ENCODE assay signal across 12 cellular contexts in the genomic region with DNA sequence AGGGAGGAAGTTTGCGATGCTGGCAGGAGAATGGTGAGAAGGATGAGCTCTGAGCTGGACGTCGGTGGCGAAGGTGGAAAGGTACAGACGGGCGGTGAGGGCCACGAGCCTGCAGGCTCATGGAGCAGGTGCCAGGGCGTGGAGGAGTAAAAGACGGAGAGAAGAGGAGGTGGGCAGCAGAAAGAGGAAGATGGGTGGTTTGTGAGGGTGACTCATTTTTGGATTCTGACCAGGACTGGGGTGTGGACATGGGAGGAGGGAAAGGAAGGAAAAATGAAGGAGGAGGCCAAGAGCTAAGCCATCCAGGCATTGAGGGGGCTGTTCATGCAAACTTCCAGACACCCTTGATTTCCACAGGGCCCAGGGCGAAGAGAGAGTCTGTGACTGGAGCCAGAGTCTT. TPM values are rescaled to one million over a fixed set of nuclear protein-coding genes. Genes with fewer than 3 reads are reported as not detected.
DNase-seq lines count a peak whose midpoint lies in the region; ATAC-seq and TF ChIP-seq lines count a peak whose summit lies in the region.
"Had no signal": no experiment of that assay in that cellular context is flagged by ENCODE, and none has a peak within 500 bp of the region (broad histone marks: within the 10 kb centered on the region; RNA-seq: fewer than 3 reads in every experiment).

No MANE protein-coding gene starts in this region.

- TF ChIP-seq CTCF in CD4-positive, alpha-beta T cell (IDR thresholded peaks at IDR 0.05), result no peak
- TF ChIP-seq CTCF in astrocyte of the spinal cord (IDR thresholded peaks at IDR 0.05; ENCODE audit: low read depth, low read length) (no peak), nephron progenitor cell (IDR thresholded peaks at IDR 0.05) (no peak)

- no peak for DNase-seq in CD4-positive, alpha-beta T cell
- DNase-seq in astrocyte of the spinal cord (ENCODE audit: low read depth, low spot score), result peak; percentile 14
- no peak for DNase-seq in nephron progenitor cell
- DNase-seq in activated CD4-positive, CD25-positive, alpha-beta regulatory T cell treated with anti-CD3 and anti-CD28 coated beads, Interleukin-2, amount 50 U/mL, for 72 hours, result no peak
- no peak for DNase-seq in aorta
- DNase-seq: DMS153, H7, KG1 had no signal

- H3K4me3 Mint-ChIP-seq in CD4-positive, alpha-beta T cell, result peak overlapping the region; percentile 73
- peak overlapping the region in 3 of 4 donors; percentile 28 to 91 (median 41) for H3K4me3 Mint-ChIP-seq in IgD-negative memory B cell
- H3K4me3 Mint-ChIP-seq in nephron progenitor cell, result peak overlapping the region; percentile 39

- in situ Hi-C loops in astrocyte of the spinal cord (cut with HindIII; ENCODE audit: low sequenced_read_pairs), result no loop called here

- no peaks in the 10 kb centered on the region for H3K36me3 ChIP-seq in aorta (ENCODE audit: control insufficient read depth in 1 of 2, insufficient read depth in 2 of 2, low read length in 1 of 2)

- 62 to 71% methylated on average over 10 of the region's 10 CpGs for WGBS in aorta, 2 donors

- H3K27me3 Mint-ChIP-seq in CD4-positive, alpha-beta T cell, result no peaks in the 10 kb centered on the region
- H3K27me3 Mint-ChIP-seq in IgD-negative memory B cell (no peaks in the 10 kb centered on the region), nephron progenitor cell (ENCODE audit: low read depth, poor library complexity) (peaks cover 3% of the 10 kb centered on the region)

- H3K9me3 ChIP-seq in CD4-positive, alpha-beta T cell (ENCODE audit: control insufficient read depth, low read length), result no peaks in the 10 kb centered on the region
- H3K9me3 ChIP-seq in aorta (ENCODE audit: control insufficient read depth, low read length), result no peaks in the 10 kb centered on the region
- H3K9me3 ChIP-seq: gastroesophageal sphincter had no signal

- no peaks in the 10 kb centered on the region for H3K27me3 ChIP-seq in CD4-positive, alpha-beta T cell (ENCODE audit: control insufficient read depth, insufficient read depth, low read length)
- H3K27me3 ChIP-seq in aorta (ENCODE audit: control insufficient read depth in 1 of 2, insufficient read depth in 2 of 2, low read length in 1 of 2), result no peaks in the 10 kb centered on the region
- H3K27me3 ChIP-seq: gastroesophageal sphincter had no signal

- CTCF ChIA-PET in CD4-positive, alpha-beta T cell (lab: Charles Lee), result no interaction called here

- H3K27ac ChIP-seq in CD4-positive, alpha-beta T cell (ENCODE audit: low read depth, low read length), result no peak overlapping the region
- no peak overlapping the region for H3K27ac ChIP-seq in aorta (ENCODE audit: low read depth in 1 of 2, low read length in 2 of 2)

- no peaks in the 10 kb centered on the region for H3K4me1 ChIP-seq in aorta (ENCODE audit: control insufficient read depth in 1 of 2, insufficient read depth in 2 of 2, low read length in 2 of 2)

- H3K27ac Mint-ChIP-seq in CD4-positive, alpha-beta T cell, result peak overlapping the region; percentile 66
- peak overlapping the region; percentile 39 to 93 (median 89) for H3K27ac Mint-ChIP-seq in IgD-negative memory B cell
- peak overlapping the region; percentile 61 for H3K27ac Mint-ChIP-seq in nephron progenitor cell

- POLR2A ChIA-PET in CD4-positive, alpha-beta T cell (lab: Charles Lee), result no interaction called here

- intact Hi-C loops in CD4-positive, alpha-beta T cell (cut with DNase I, micrococcal nuclease), result loop anchor here in 1 of 2 experiments (2.0 kb wide), 1 partner anchor 32 kb away; a partner anchor contains a TSS
- intact Hi-C loops in aorta (cut with DNase I), result no loop called here

- H3K4me1 Mint-ChIP-seq in CD4-positive, alpha-beta T cell (ENCODE audit: low read depth), result peaks cover 39% of the 10 kb centered on the region
- H3K4me1 Mint-ChIP-seq in IgD-negative memory B cell (peaks cover 24 to 30% (median 24%) of the 10 kb centered on the region in 3 donors), nephron progenitor cell (peaks cover 62% of the 10 kb centered on the region)

- H3K36me3 Mint-ChIP-seq in CD4-positive, alpha-beta T cell (ENCODE audit: low read depth), result peaks cover 42% of the 10 kb centered on the region
- H3K36me3 Mint-ChIP-seq in IgD-negative memory B cell, result peaks cover 8% of the 10 kb centered on the region
- peaks cover 16% of the 10 kb centered on the region for H3K36me3 Mint-ChIP-seq in nephron progenitor cell (ENCODE audit: low read depth)

- H3K4me3 ChIP-seq in astrocyte of the spinal cord (ENCODE audit: low read depth, low read length), result no peak overlapping the region
- H3K4me3 ChIP-seq in aorta (ENCODE audit: low read length in 2 of 2), result no peak overlapping the region
- H3K4me3 ChIP-seq: gastroesophageal sphincter had no signal

- H3K9me3 Mint-ChIP-seq in CD4-positive, alpha-beta T cell, result no peaks in the 10 kb centered on the region
- H3K9me3 Mint-ChIP-seq in IgD-negative memory B cell (no peaks in the 10 kb centered on the region), nephron progenitor cell (no peaks in the 10 kb centered on the region)

- no peak for ATAC-seq in CD4-positive, alpha-beta T cell (ENCODE audit: poor library complexity)
- no peak for ATAC-seq in activated CD4-positive, CD25-positive, alpha-beta regulatory T cell treated with anti-CD3 and anti-CD28 coated beads, Interleukin-2, amount 50 U/mL, for 24 hours
- ATAC-seq in aorta (ENCODE audit: low FRiP score), result no peak
- ATAC-seq: gastroesophageal sphincter, Panc1 had no signal

RNA-seq across cellular contexts. Expression of a gene that starts 3.5 kb away (rescaled TPM):
- total RNA-seq in CD4-positive, alpha-beta T cell, result 10 to 100 TPM; 17.0 to 18.4 TPM
- polyA plus RNA-seq in IgD-negative memory B cell (21.6 TPM), aorta (1 to 10 TPM; 4.1 to 9.3 TPM)
- 10 to 100 TPM in 1 of 2 donors, 1 to 10 TPM in 1; 9.3 to 14.7 TPM for total RNA-seq in aorta

RNA-seq across cellular contexts. Expression of a gene that starts 4.3 kb away (rescaled TPM):
- total RNA-seq in CD4-positive, alpha-beta T cell, result under 1 TPM; 0.14 to 0.22 TPM
- polyA plus RNA-seq in IgD-negative memory B cell (not detected), aorta (not detected)
- total RNA-seq in aorta, result 1 to 10 TPM in 1 of 2 donors, not detected in 1; 3.0 TPM
- total RNA-seq: gastroesophageal sphincter had no signal

RNA-seq across cellular contexts. Expression of a gene that starts 26.0 kb away (rescaled TPM):
- 10 to 100 TPM; 16.0 to 16.8 TPM for total RNA-seq in CD4-positive, alpha-beta T cell
- polyA plus RNA-seq in IgD-negative memory B cell, result 7.0 TPM
- 100 to 1,000 TPM in 1 of 2 donors, 10 to 100 TPM in 1; 38.3 to 110 TPM for total RNA-seq in aorta
- polyA plus RNA-seq in aorta, result 10 to 100 TPM; 52.1 to 98.5 TPM

RNA-seq across cellular contexts. Expression of a gene that starts 31.9 kb away (rescaled TPM):
- 10 to 100 TPM; 11.7 to 11.9 TPM for total RNA-seq in CD4-positive, alpha-beta T cell
- polyA plus RNA-seq in IgD-negative memory B cell, result 10.3 TPM
- 10 to 100 TPM; 27.2 to 58.1 TPM for total RNA-seq in aorta
- 10 to 100 TPM; 18.9 to 34.9 TPM for polyA plus RNA-seq in aorta

RNA-seq across cellular contexts. Expression of a gene that starts 50.5 kb away (rescaled TPM):
- total RNA-seq in CD4-positive, alpha-beta T cell, result under 1 TPM; 0.22 to 0.25 TPM
- polyA plus RNA-seq in IgD-negative memory B cell (not detected), aorta (under 1 TPM in 1 of 2 donors, not detected in 1; 0.10 TPM)
- total RNA-seq in aorta, result under 1 TPM; 0.19 to 0.33 TPM
